Comparison of ENCODE assay signal across 7 cellular contexts in the genomic region with DNA sequence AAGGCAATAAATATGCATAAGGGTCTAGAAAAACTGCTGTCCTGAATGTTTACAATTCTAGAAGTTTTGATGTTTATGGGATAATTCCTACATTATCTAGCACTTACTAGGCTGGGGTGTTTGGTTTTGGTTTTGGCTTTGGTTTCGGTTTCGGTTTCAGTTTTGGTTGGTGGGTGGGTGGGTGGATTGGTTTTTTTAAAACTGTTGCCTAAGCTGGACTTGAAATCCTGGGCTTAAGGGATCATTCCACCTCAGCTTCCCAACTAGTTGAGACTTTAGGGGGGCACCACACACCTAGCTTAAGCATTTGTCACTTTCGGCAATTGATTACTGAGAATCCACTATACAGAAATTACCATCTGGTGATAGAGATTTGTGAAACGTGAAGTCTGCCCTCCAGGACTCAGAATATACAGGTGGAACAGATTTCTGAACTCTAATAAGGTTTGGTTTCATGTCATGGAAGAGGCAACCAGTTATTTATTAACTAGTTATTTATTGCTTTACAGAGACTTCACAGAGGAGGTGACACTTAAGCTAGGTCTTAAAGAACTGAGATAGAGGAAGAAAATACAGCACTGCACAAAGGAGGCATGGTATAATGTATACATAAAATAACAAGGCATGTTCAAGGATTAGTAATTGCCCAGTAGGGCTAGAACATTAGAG.
DNase-seq lines count a peak whose midpoint lies in the region; ATAC-seq, FAIRE-seq and TF ChIP-seq lines count a peak whose summit lies in the region.

No MANE protein-coding gene starts in this region.

- H3K36me3 ChIP-seq in KOPT-K1 (ENCODE audit: insufficient read depth, low read length) (peaks cover 36% of the 10 kb centered on the region), K562 (ENCODE audit: control insufficient read depth, insufficient read depth, low read length) (peaks cover 12% of the 10 kb centered on the region; the same call in 2 of the 3 replicates)

- no peak for TF ChIP-seq CTCF in K562 (IDR thresholded peaks at IDR 0.05 in 2 of 3, conservative IDR thresholded peaks at IDR 0.05 in 1 of 3; ENCODE audit: insufficient read depth in 2 of 3, low read depth in 1 of 3, low read length in 3 of 3)

- peak overlapping the region; percentile 51 for H2AFZ ChIP-seq in K562 (ENCODE audit: low read depth, low read length)

- no peaks in the 10 kb centered on the region for H3K9me3 ChIP-seq in KOPT-K1 (ENCODE audit: insufficient read depth, low read length, poor library complexity, severe bottlenecking)
- H3K9me3 ChIP-seq in K562 (replicated peaks; ENCODE audit: control insufficient read depth, insufficient read depth, low read depth, low read length), result no peaks in the 10 kb centered on the region

- H3K4me2 ChIP-seq in K562 (ENCODE audit: insufficient read depth, low read length), result peak overlapping the region; percentile 47

- CTCF ChIA-PET in K562 (lab: Yijun Ruan, JAX; ENCODE audit: low intra/inter-chr PET ratio), result no interaction called here

- TF ChIP-seq EP300 in K562 (IDR thresholded peaks at IDR 0.05; ENCODE audit: low read length), result no peak

- DNase-seq in K562 (ENCODE audit: extremely low read depth in 1 of 4, low spot score in 3 of 4) (no peak), occipital lobe (lab: John Stamatoyannopoulos, UW) (no peak), midbrain (lab: John Stamatoyannopoulos, UW) (no peak)
- DNase-seq in stimulated activated CD4-positive, alpha-beta T cell treated with anti-CD3 and anti-CD28 coated beads, Interleukin-4, amount 100 ng/mL, for 4 hours, result peak; percentile 15 to 30

- peak overlapping the region; percentile 73 for H3K27ac ChIP-seq in KOPT-K1 (ENCODE audit: low read depth, low read length, poor library complexity, severe bottlenecking)
- H3K27ac ChIP-seq in K562 (ENCODE audit: extremely low read depth, low read depth, low read length), result no peak overlapping the region

- no peaks in the 10 kb centered on the region for H3K9me1 ChIP-seq in K562 (ENCODE audit: control insufficient read depth, insufficient read depth, low read length)

- H4K20me1 ChIP-seq in K562 (replicated peaks; ENCODE audit: control insufficient read depth, insufficient read depth, low read length), result no peaks in the 10 kb centered on the region

- H3K4me1 ChIP-seq in K562 (replicated peaks in 1 of 2; ENCODE audit: control insufficient read depth in 2 of 2, insufficient read depth in 2 of 2, low read length in 2 of 2), result peaks cover 0 to 9% of the 10 kb centered on the region in 2 experiments; a peak in 3 of 5 replicates

- no peak for FAIRE-seq in K562 (lab: Jason Lieb, UNC)

- POLR2A ChIA-PET in K562 (lab: Yijun Ruan, JAX), result interaction anchor here (1.2 to 1.5 kb wide), 3 partner anchors 11 to 135 kb away, joined by 3 read pairs; partner anchors contain the start of gene POMGNT1

- no peaks in the 10 kb centered on the region for H3K27me3 ChIP-seq in K562 (ENCODE audit: control insufficient read depth in 2 of 2, insufficient read depth in 2 of 2, low read length in 2 of 2)

- in situ Hi-C loops in K562 (cut with MboI), result no loop called here

- H3K9ac ChIP-seq in K562 (ENCODE audit: insufficient read depth in 1 of 2, low read depth in 2 of 2, low read length in 2 of 2), result no peak overlapping the region

- 63% methylated on average over 4 of the region's 4 CpGs for WGBS in K562 (ENCODE audit: insufficient coverage, low coverage, missing lambda C conversion rate)

- no peak for TF ChIP-seq RAD21 in K562 (CRISPR knock-in tag; conservative IDR thresholded peaks at IDR 0.05 in 1 of 2, IDR thresholded peaks at IDR 0.05 in 1 of 2)

- BruUV-seq in K562 (replicated peaks; lab: Mats Ljungman, UMichigan), result no TSS peak

- ATAC-seq in GM19043 (IDR thresholded peaks at IDR 0.05; ENCODE audit: low read depth, unreplicated experiment), result peak; percentile 68
- peak; percentile 63 for ATAC-seq in K562
- ATAC-seq in HG03565 (IDR thresholded peaks at IDR 0.05; ENCODE audit: unreplicated experiment), result no peak

- H3K4me3 ChIP-seq in K562, result no peak overlapping the region

- intact Hi-C loops in K562 (cut with micrococcal nuclease), result no loop called here

- no peaks in the 10 kb centered on the region for H3K79me2 ChIP-seq in K562 (ENCODE audit: control insufficient read depth, insufficient read depth, low read length)

- TF ChIP-seq POLR2A in K562 (conservative IDR thresholded peaks at IDR 0.05), result no peak

TF ChIP-seq in K562, 482 proteins besides CTCF, POLR2A, EP300 and RAD21 (continues in another document):
- TF ChIP-seq ZBTB5 (IDR thresholded peaks at IDR 0.05) (no peak), SMAD2 (IDR thresholded peaks at IDR 0.05; ENCODE audit: low read depth, low read length) (no peak), HSF4 (CRISPR knock-in tag; IDR thresholded peaks at IDR 0.05; ENCODE audit: borderline replicate concordance) (no peak), ZNF124 (CRISPR knock-in tag; IDR thresholded peaks at IDR 0.05) (no peak)
- TF ChIP-seq, protein P1, sequence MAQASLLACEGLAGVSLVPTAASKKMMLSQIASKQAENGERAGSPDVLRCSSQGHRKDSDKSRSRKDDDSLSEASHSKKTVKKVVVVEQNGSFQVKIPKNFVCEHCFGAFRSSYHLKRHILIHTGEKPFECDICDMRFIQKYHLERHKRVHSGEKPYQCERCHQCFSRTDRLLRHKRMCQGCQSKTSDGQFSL (CRISPR knock-in tag; IDR thresholded peaks at IDR 0.05), result no peak
- TF ChIP-seq, protein P1 (tag; IDR thresholded peaks at IDR 0.05), result peak in 1 of 2 experiments; percentile 26; a peak in 1 of 4 replicates

Comparison
In these comparisons a context has a peak if more than half of its experiments do, and no peak if none do; other contexts are left out.
1. DNase-seq: peak in stimulated activated CD4-positive, alpha-beta T cell treated with anti-CD3 and anti-CD28 coated beads, Interleukin-4, amount 100 ng/mL, for 4 hours (2 of 2); none in K562 (0 of 4), occipital lobe (single experiment) and midbrain (single experiment).